Comparison of ENCODE assay signal across 8 cellular contexts in the genomic region with DNA sequence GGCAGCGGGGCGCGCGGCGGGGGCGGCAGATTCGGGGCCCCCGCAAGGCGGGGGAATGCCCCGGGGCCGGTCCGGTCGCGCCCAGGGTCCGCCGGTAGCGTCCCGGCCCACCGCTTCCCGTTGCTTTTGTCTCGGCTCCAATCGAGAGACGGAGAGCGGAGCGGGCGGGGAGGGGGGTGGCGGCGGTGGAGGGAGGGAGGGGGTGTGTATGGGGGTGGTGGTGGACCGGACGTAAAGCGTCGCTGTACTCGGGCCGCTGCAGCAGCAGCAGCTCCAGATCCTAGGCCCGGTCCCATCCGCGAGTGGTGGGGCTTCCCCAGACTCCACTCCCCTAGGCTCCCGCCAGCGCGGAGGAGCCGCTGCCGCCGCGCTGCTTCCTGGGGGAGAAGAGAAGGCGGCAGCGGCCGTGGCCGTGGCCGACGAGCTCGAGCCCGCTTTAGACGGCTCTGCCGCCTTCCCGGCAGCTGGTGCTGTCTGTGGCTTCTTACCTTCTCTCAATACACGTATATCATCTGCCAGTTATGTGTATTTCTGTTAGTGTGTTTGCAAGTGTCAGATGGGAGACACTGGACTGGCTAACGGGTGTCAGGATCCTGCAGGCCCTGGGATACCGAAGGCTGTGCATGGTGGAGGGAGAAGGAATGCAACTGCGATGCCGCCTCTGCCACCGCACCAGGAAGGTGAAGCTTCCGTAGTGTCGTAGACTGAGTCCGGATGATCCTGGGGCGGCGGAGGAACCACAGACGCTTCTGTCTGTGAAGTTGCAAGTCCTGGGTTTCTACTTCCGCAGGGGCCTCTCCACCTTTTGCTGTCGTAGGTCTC. TPM values are rescaled to one million over a fixed set of nuclear protein-coding genes. Genes with fewer than 3 reads are reported as not detected.
DNase-seq lines count a peak whose midpoint lies in the region; ATAC-seq and TF ChIP-seq lines count a peak whose summit lies in the region.

No MANE protein-coding gene starts in this region.

- H3K4me3 ChIP-seq in SK-N-MC (peak overlapping the region; percentile 98), parathyroid adenoma (ENCODE audit: low read depth, low read length) (peak overlapping the region; percentile 78), tibial nerve (peak overlapping the region; percentile 73 to 99 (median 83))

- peak overlapping the region; percentile 96 for H2AFZ ChIP-seq in parathyroid adenoma

- H3K36me3 ChIP-seq in ES-I3 (ENCODE audit: insufficient read depth, low read length) (peaks cover 4% of the 10 kb centered on the region; the same call in 1 of the 2 replicates), SK-N-MC (ENCODE audit: insufficient read depth, low read length) (peaks cover 52% of the 10 kb centered on the region), parathyroid adenoma (ENCODE audit: control insufficient read depth, insufficient read depth, low read length) (no peaks in the 10 kb centered on the region), tibial nerve (peaks cover 3 to 23% (median 5%) of the 10 kb centered on the region in 3 donors)

- peaks cover 16% of the 10 kb centered on the region; the same call in 1 of the 2 replicates for H3K4me1 ChIP-seq in ES-I3 (ENCODE audit: insufficient read depth, low read length)
- H3K4me1 ChIP-seq in parathyroid adenoma: peaks cover 15% of the 10 kb centered on the region
- H3K4me1 ChIP-seq in tibial nerve: peaks cover 0 to 55% (median 45%) of the 10 kb centered on the region in 4 donors

- H3K4me2 ChIP-seq in parathyroid adenoma (ENCODE audit: low read length): peak overlapping the region; percentile 97

- H3K9me3 Mint-ChIP-seq in activated naive CD4-positive, alpha-beta T cell treated with anti-CD3 and anti-CD28 coated beads, Interleukin-2, amount 50 U/mL, for 72 hours: no peaks in the 10 kb centered on the region

- peak overlapping the region; percentile 98 for H3K9ac ChIP-seq in ES-I3 (ENCODE audit: low read depth, low read length)
- H3K9ac ChIP-seq in SK-N-MC (ENCODE audit: insufficient read length): peak overlapping the region; percentile 95
- H3K9ac ChIP-seq in parathyroid adenoma: peak overlapping the region; percentile 84

- peak overlapping the region; percentile 100 for H3K27ac Mint-ChIP-seq in activated naive CD4-positive, alpha-beta T cell treated with anti-CD3 and anti-CD28 coated beads, Interleukin-2, amount 50 U/mL, for 72 hours

- intact Hi-C loops in Right ventricle myocardium inferior (cut with DNase I): loop anchor here (10.0 kb wide), 2 partner anchors 121 to 481 kb away; a partner anchor contains a TSS

- TF ChIP-seq EP300 in tibial nerve (IDR thresholded peaks at IDR 0.05): no peak

- no peaks in the 10 kb centered on the region for H3K9me3 ChIP-seq in ES-I3 (ENCODE audit: control insufficient read depth, insufficient read depth, low read length)
- H3K9me3 ChIP-seq in SK-N-MC (ENCODE audit: low read depth, low read length): no peaks in the 10 kb centered on the region
- no peaks in the 10 kb centered on the region for H3K9me3 ChIP-seq in parathyroid adenoma (ENCODE audit: control insufficient read depth, low read length)
- no peaks in the 10 kb centered on the region for H3K9me3 ChIP-seq in tibial nerve

- H3K79me2 ChIP-seq in parathyroid adenoma: peaks cover 49% of the 10 kb centered on the region

- H3K27me3 ChIP-seq in parathyroid adenoma (ENCODE audit: control insufficient read depth, insufficient read depth, low read length): no peaks in the 10 kb centered on the region
- no peaks in the 10 kb centered on the region for H3K27me3 ChIP-seq in tibial nerve

- TF ChIP-seq CTCF in parathyroid adenoma (IDR thresholded peaks at IDR 0.05): no peak
- TF ChIP-seq CTCF in tibial nerve (IDR thresholded peaks at IDR 0.05): peak in 1 of 5 experiments; percentile 3

- WGBS in tibial nerve, 2 donors: 0 to 2% methylated on average over 47 to 55 of the region's 69 CpGs

- DNase-seq in KG1 (lab: John Stamatoyannopoulos, UW): peak; percentile 56
- no peak for DNase-seq in SK-N-MC (ENCODE audit: low read depth, low spot score)
- DNase-seq in activated naive CD4-positive, alpha-beta T cell treated with anti-CD3 and anti-CD28 coated beads, Interleukin-2, amount 50 U/mL, for 72 hours (ENCODE audit: low spot score in 2 of 2): peak; percentile 49 to 65
- peak; percentile 77 for DNase-seq in Right ventricle myocardium inferior (ENCODE audit: missing footprints)
- DNase-seq in tibial nerve (ENCODE audit: low spot score in 2 of 2): peak; percentile 19 to 41

- ATAC-seq in GM21786 (IDR thresholded peaks at IDR 0.05; ENCODE audit: unreplicated experiment): peak; percentile 44
- ATAC-seq in activated naive CD4-positive, alpha-beta T cell treated with anti-CD3 and anti-CD28 coated beads, Interleukin-2, amount 50 U/mL, for 72 hours: peak; percentile 61 to 62
- peak; percentile 87 for ATAC-seq in Right ventricle myocardium inferior

- H3K36me3 Mint-ChIP-seq in activated naive CD4-positive, alpha-beta T cell treated with anti-CD3 and anti-CD28 coated beads, Interleukin-2, amount 50 U/mL, for 72 hours: peaks cover 31 to 42% of the 10 kb centered on the region in 2 donors

- peak in 1 of 2 donors; percentile 12 for TF ChIP-seq POLR2A in tibial nerve (IDR thresholded peaks at IDR 0.05)

- H3K27ac ChIP-seq in SK-N-MC (peak overlapping the region; percentile 92), parathyroid adenoma (peak overlapping the region; percentile 90), tibial nerve (peak overlapping the region; percentile 95 to 99 (median 96))

RNA-seq across cellular contexts. Expression of a gene that starts 0.5 kb away (rescaled TPM):
- 10 to 100 TPM; 67.2 to 81.6 TPM for total RNA-seq in activated naive CD4-positive, alpha-beta T cell treated with anti-CD3 and anti-CD28 coated beads, Interleukin-2, amount 50 U/mL, for 72 hours
- 36.5 TPM for total RNA-seq in Right ventricle myocardium inferior
- total RNA-seq in tibial nerve: 100 to 1,000 TPM in 3 of 4 donors, 10 to 100 TPM in 1; 80.6 to 164 (median 132) TPM
